8 cellular contexts compared by ENCODE assay signal in genomic region chr9:68705636-68706578, GRCh38. TPM values are rescaled to one million over a fixed set of nuclear protein-coding genes. Genes with fewer than 3 reads are reported as not detected.
DNase-seq lines count a peak whose midpoint lies in the region; ATAC-seq, FAIRE-seq and TF ChIP-seq lines count a peak whose summit lies in the region.

No MANE protein-coding gene starts in this region.

- peak overlapping the region; percentile 23 for H3K4me3 ChIP-seq in BJ (ENCODE audit: low read depth, low read length)

- CTCF ChIA-PET in BJ (lab: Yijun Ruan, JAX): no interaction called here
- CTCF ChIA-PET in activated CD4-positive, alpha-beta memory T cell treated with anti-CD3 and anti-CD28 coated beads, Interleukin-2, amount 10 ng/mL, durations not matched to agents 7 days and 5 days (lab: Charles Lee): interaction anchor here (1.3 to 1.5 kb wide), 2 partner anchors 294 to 323 kb away, joined by 3 to 5 read pairs; no protein-coding TSS in a partner anchor

- H3K27me3 ChIP-seq in BJ (ENCODE audit: control insufficient read depth, insufficient read depth, low read length): peaks cover 20% of the 10 kb centered on the region

- H3K36me3 Mint-ChIP-seq in activated CD4-positive, alpha-beta memory T cell treated with anti-CD3 and anti-CD28 coated beads, Interleukin-2, amount 10 ng/mL, durations not matched to agents 7 days and 5 days (ENCODE audit: low read depth): no peaks in the 10 kb centered on the region

- H3K9me3 Mint-ChIP-seq in activated CD4-positive, alpha-beta memory T cell treated with anti-CD3 and anti-CD28 coated beads, Interleukin-2, amount 10 ng/mL, durations not matched to agents 7 days and 5 days: no peaks in the 10 kb centered on the region

- POLR2A ChIA-PET in BJ (lab: Charles Lee): no interaction called here
- POLR2A ChIA-PET in activated CD4-positive, alpha-beta memory T cell treated with anti-CD3 and anti-CD28 coated beads, Interleukin-2, amount 10 ng/mL, durations not matched to agents 7 days and 5 days (lab: Charles Lee): no interaction called here

- H3K27ac Mint-ChIP-seq in activated CD4-positive, alpha-beta memory T cell treated with anti-CD3 and anti-CD28 coated beads, Interleukin-2, amount 10 ng/mL, durations not matched to agents 7 days and 5 days: peak overlapping the region; percentile 18

- no peak for ATAC-seq in GM18517 (IDR thresholded peaks at IDR 0.05; ENCODE audit: unreplicated experiment)

- peak overlapping the region; percentile 79 for H3K4me3 Mint-ChIP-seq in activated CD4-positive, alpha-beta memory T cell treated with anti-CD3 and anti-CD28 coated beads, Interleukin-2, amount 10 ng/mL, durations not matched to agents 7 days and 5 days

- DNase-seq in BJ (ENCODE audit: low read depth) (no peak), GM19239 (ENCODE audit: insufficient read length, low spot score) (peak; percentile 18), HUDEP-2 (lab: John Stamatoyannopoulos, UW; ENCODE audit: unreplicated experiment in 76 of 76) (peak in 43 of 76 experiments; percentile 14 to 61 (median 39)), cardiac septum (ENCODE audit: low spot score) (peak; percentile 82), posterior cingulate gyrus (peak in 9 of 10 donors; percentile 11 to 85 (median 34)), kidney glomerular epithelial cell (lab: John Stamatoyannopoulos, UW) (no peak)
- DNase-seq in activated CD4-positive, alpha-beta memory T cell treated with anti-CD3 and anti-CD28 coated beads, Interleukin-2, amount 10 ng/mL, durations not matched to agents 7 days and 5 days: no peak

- intact Hi-C loops in cardiac septum (cut with DNase I): loop anchor here (1.0 to 5.0 kb wide), 6 partner anchors 36 to 321 kb away; a partner anchor contains a TSS
- intact Hi-C loops in posterior cingulate gyrus (cut with DNase I): loop anchor here (2.0 to 5.0 kb wide), 2 partner anchors 73 to 291 kb away; no protein-coding TSS in a partner anchor

- FAIRE-seq in GM19239 (lab: Jason Lieb, UNC): peak; percentile 90

- no peak for TF ChIP-seq CTCF in BJ (IDR thresholded peaks at IDR 0.05; ENCODE audit: insufficient read depth, low read depth, low read length)

- peaks cover 19% of the 10 kb centered on the region for H3K4me1 Mint-ChIP-seq in activated CD4-positive, alpha-beta memory T cell treated with anti-CD3 and anti-CD28 coated beads, Interleukin-2, amount 10 ng/mL, durations not matched to agents 7 days and 5 days

- H3K36me3 ChIP-seq in BJ (ENCODE audit: control insufficient read depth, insufficient read depth, low read length): no peaks in the 10 kb centered on the region

- H3K27me3 Mint-ChIP-seq in activated CD4-positive, alpha-beta memory T cell treated with anti-CD3 and anti-CD28 coated beads, Interleukin-2, amount 10 ng/mL, durations not matched to agents 7 days and 5 days: peaks cover 70% of the 10 kb centered on the region

RNA-seq across cellular contexts. Expression of gene PIP5K1B, which starts 0.9 kb away (rescaled TPM):
- 0.05 TPM in 1 of 2 replicates, not detected in the other for polyA plus RNA-seq in BJ (2011; rRNA removed)
- not detected in 2 replicates for polyA minus RNA-seq in BJ (2011; rRNA and poly(A)+ RNA removed)
- total RNA-seq in activated CD4-positive, alpha-beta memory T cell treated with anti-CD3 and anti-CD28 coated beads, Interleukin-2, amount 10 ng/mL, durations not matched to agents 7 days and 5 days: 1 to 10 TPM; 1.5 to 2.3 TPM
- 27.1 TPM for total RNA-seq in cardiac septum

Comparison
In these comparisons a context has a peak if more than half of its experiments do, and no peak if none do; other contexts are left out.
1. DNase-seq: peak in GM19239 (single experiment), HUDEP-2 (43 of 76), cardiac septum (single experiment) and posterior cingulate gyrus (9 of 10); none in BJ (single experiment), activated CD4-positive, alpha-beta memory T cell treated with anti-CD3 and anti-CD28 coated beads, Interleukin-2, amount 10 ng/mL, durations not matched to agents 7 days and 5 days (single experiment) and kidney glomerular epithelial cell (single experiment).